Comparison of ENCODE assay signal across 24 cellular contexts in genomic region chr6:39208233-39208720, GRCh38. TPM values are rescaled to one million over a fixed set of nuclear protein-coding genes. Genes with fewer than 3 reads are reported as not detected.
DNase-seq lines count a peak whose midpoint lies in the region; ATAC-seq and TF ChIP-seq lines count a peak whose summit lies in the region.
"Had no signal": no experiment of that assay in that cellular context is flagged by ENCODE, and none has a peak within 500 bp of the region (broad histone marks: within the 10 kb centered on the region; RNA-seq: fewer than 3 reads in every experiment).

No MANE protein-coding gene starts in this region.

- no peaks in the 10 kb centered on the region for H3K4me1 ChIP-seq in tibial artery
- H3K4me1 ChIP-seq: uterus had no signal

- intact Hi-C loops in tibial artery (cut with DNase I; ENCODE audit: low total_unique reads), result no loop called here

- POLR2A ChIA-PET in activated naive CD8-positive, alpha-beta T cell treated with anti-CD3 and anti-CD28 coated beads, Interleukin-2, amount 10 ng/mL, durations not matched to agents 7 days and 5 days (lab: Charles Lee), result interaction anchor here (0.6 to 1.2 kb wide), 2 partner anchors 11 to 16 kb away, joined by 3 to 4 read pairs; no protein-coding TSS in a partner anchor

- no peak overlapping the region for H3K4me3 ChIP-seq in tibial artery
- H3K4me3 ChIP-seq: BLaER1, cardiac muscle cell, uterus had no signal

- peaks cover 26% of the 10 kb centered on the region for H3K4me1 Mint-ChIP-seq in activated naive CD8-positive, alpha-beta T cell treated with anti-CD3 and anti-CD28 coated beads for 36 hours
- peaks cover 34% of the 10 kb centered on the region for H3K4me1 Mint-ChIP-seq in activated naive CD8-positive, alpha-beta T cell treated with anti-CD3 and anti-CD28 coated beads, Interleukin-2, amount 50 U/mL, for 24 hours
- H3K4me1 Mint-ChIP-seq in activated naive CD8-positive, alpha-beta T cell treated with anti-CD3 and anti-CD28 coated beads, Interleukin-2, amount 10 ng/mL, durations not matched to agents 7 days and 5 days, result peaks cover 39% of the 10 kb centered on the region
- peaks cover 60% of the 10 kb centered on the region for H3K4me1 Mint-ChIP-seq in nephron

- H3K27me3 Mint-ChIP-seq in activated naive CD8-positive, alpha-beta T cell treated with anti-CD3 and anti-CD28 coated beads for 36 hours, result no peaks in the 10 kb centered on the region
- no peaks in the 10 kb centered on the region for H3K27me3 Mint-ChIP-seq in activated naive CD8-positive, alpha-beta T cell treated with anti-CD3 and anti-CD28 coated beads, Interleukin-2, amount 50 U/mL, for 24 hours
- H3K27me3 Mint-ChIP-seq in activated naive CD8-positive, alpha-beta T cell treated with anti-CD3 and anti-CD28 coated beads, Interleukin-2, amount 10 ng/mL, durations not matched to agents 7 days and 5 days, result no peaks in the 10 kb centered on the region
- H3K27me3 Mint-ChIP-seq in nephron (ENCODE audit: low read depth), result peaks cover 5% of the 10 kb centered on the region
- H3K27me3 Mint-ChIP-seq: T-cell had no signal

- no peak overlapping the region for H3K27ac ChIP-seq in tibial artery
- H3K27ac ChIP-seq: BLaER1, cardiac muscle cell, uterus had no signal

- H3K27me3 ChIP-seq in tibial artery, result peaks cover 0 to 6% of the 10 kb centered on the region in 2 donors
- H3K27me3 ChIP-seq: BLaER1, uterus had no signal

- ATAC-seq in activated naive CD8-positive, alpha-beta T cell treated with anti-CD3 and anti-CD28 coated beads, Interleukin-2, amount 50 U/mL, for 24 hours, result no peak
- ATAC-seq in activated naive CD8-positive, alpha-beta T cell treated with anti-CD3 and anti-CD28 coated beads, Interleukin-2, amount 10 ng/mL, durations not matched to agents 7 days and 5 days (ENCODE audit: low read depth), result no peak
- ATAC-seq: left cardiac atrium, PC-3, T-cell had no signal

- H3K36me3 Mint-ChIP-seq in activated naive CD8-positive, alpha-beta T cell treated with anti-CD3 and anti-CD28 coated beads for 36 hours, result peaks cover 16% of the 10 kb centered on the region
- H3K36me3 Mint-ChIP-seq in activated naive CD8-positive, alpha-beta T cell treated with anti-CD3 and anti-CD28 coated beads, Interleukin-2, amount 50 U/mL, for 24 hours (ENCODE audit: low read depth), result peaks cover 13% of the 10 kb centered on the region
- H3K36me3 Mint-ChIP-seq in activated naive CD8-positive, alpha-beta T cell treated with anti-CD3 and anti-CD28 coated beads, Interleukin-2, amount 10 ng/mL, durations not matched to agents 7 days and 5 days, result peaks cover 14% of the 10 kb centered on the region
- H3K36me3 Mint-ChIP-seq in nephron (ENCODE audit: low read depth), result no peaks in the 10 kb centered on the region
- H3K36me3 Mint-ChIP-seq: T-cell had no signal

- peak overlapping the region; percentile 34 for H3K27ac Mint-ChIP-seq in activated naive CD8-positive, alpha-beta T cell treated with anti-CD3 and anti-CD28 coated beads for 36 hours
- no peak overlapping the region for H3K27ac Mint-ChIP-seq in activated naive CD8-positive, alpha-beta T cell treated with anti-CD3 and anti-CD28 coated beads, Interleukin-2, amount 50 U/mL, for 24 hours
- peak overlapping the region; percentile 12 for H3K27ac Mint-ChIP-seq in activated naive CD8-positive, alpha-beta T cell treated with anti-CD3 and anti-CD28 coated beads, Interleukin-2, amount 10 ng/mL, durations not matched to agents 7 days and 5 days
- H3K27ac Mint-ChIP-seq in nephron, result peak overlapping the region; percentile 79 to 95 (median 79)
- H3K27ac Mint-ChIP-seq: T-cell had no signal

- H3K36me3 ChIP-seq in tibial artery, result no peaks in the 10 kb centered on the region
- H3K36me3 ChIP-seq: BLaER1, cardiac muscle cell, uterus had no signal

- DNase-seq in activated naive CD8-positive, alpha-beta T cell treated with anti-CD3 and anti-CD28 coated beads for 36 hours, result no peak
- no peak for DNase-seq in activated naive CD8-positive, alpha-beta T cell treated with anti-CD3 and anti-CD28 coated beads, Interleukin-2, amount 50 U/mL, for 24 hours
- DNase-seq in activated naive CD8-positive, alpha-beta T cell treated with anti-CD3 and anti-CD28 coated beads, Interleukin-2, amount 10 ng/mL, durations not matched to agents 7 days and 5 days, result no peak
- DNase-seq in tibial artery, result no peak
- no peak for DNase-seq in HT-29 (ENCODE audit: low spot score)
- DNase-seq in dermis blood vessel endothelial cell, result no peak
- DNase-seq in stimulated activated CD4-positive, alpha-beta T cell treated with anti-CD3 and anti-CD28 coated beads, Interleukin-2, amount 100 ng/mL, for 24 hours, result no peak
- DNase-seq: activated CD4-positive, alpha-beta T cell treated with anti-CD3 and anti-CD28 coated beads for 4 hours; activated effector memory CD4-positive, alpha-beta T cell treated with anti-CD3 and anti-CD28 coated beads, Interleukin-2, amount 50 U/mL, for 16 hours; amniotic stem cell; EL; IMR-90; left cardiac atrium; MM.1S; NCI-H1694; NCI-H2171 treated with DMSO at 0.1 percent for 48 hours; PC-3; SIG-M5; T-cell; uterus had no signal

- no peaks in the 10 kb centered on the region for H3K9me3 ChIP-seq in tibial artery
- H3K9me3 ChIP-seq: BLaER1, uterus had no signal

- H3K4me3 Mint-ChIP-seq in activated naive CD8-positive, alpha-beta T cell treated with anti-CD3 and anti-CD28 coated beads for 36 hours, result no peak overlapping the region
- H3K4me3 Mint-ChIP-seq in activated naive CD8-positive, alpha-beta T cell treated with anti-CD3 and anti-CD28 coated beads, Interleukin-2, amount 50 U/mL, for 24 hours, result no peak overlapping the region
- no peak overlapping the region for H3K4me3 Mint-ChIP-seq in activated naive CD8-positive, alpha-beta T cell treated with anti-CD3 and anti-CD28 coated beads, Interleukin-2, amount 10 ng/mL, durations not matched to agents 7 days and 5 days
- peak overlapping the region in 2 of 3 experiments; percentile 5 for H3K4me3 Mint-ChIP-seq in nephron
- H3K4me3 Mint-ChIP-seq: T-cell had no signal

- TF ChIP-seq CTCF in nephron (IDR thresholded peaks at IDR 0.05; ENCODE audit: unreplicated experiment in 3 of 3) (no peak), tibial artery (IDR thresholded peaks at IDR 0.05) (no peak)

- H3K9me3 Mint-ChIP-seq in activated naive CD8-positive, alpha-beta T cell treated with anti-CD3 and anti-CD28 coated beads for 36 hours, result no peaks in the 10 kb centered on the region
- no peaks in the 10 kb centered on the region for H3K9me3 Mint-ChIP-seq in activated naive CD8-positive, alpha-beta T cell treated with anti-CD3 and anti-CD28 coated beads, Interleukin-2, amount 50 U/mL, for 24 hours
- no peaks in the 10 kb centered on the region for H3K9me3 Mint-ChIP-seq in activated naive CD8-positive, alpha-beta T cell treated with anti-CD3 and anti-CD28 coated beads, Interleukin-2, amount 10 ng/mL, durations not matched to agents 7 days and 5 days
- H3K9me3 Mint-ChIP-seq in nephron, result peaks cover 2% of the 10 kb centered on the region
- H3K9me3 Mint-ChIP-seq: T-cell had no signal

RNA-seq across cellular contexts. Expression of gene KCNK5, which starts 21.0 kb away (rescaled TPM):
- 10 to 100 TPM; 18.6 to 19.6 TPM for total RNA-seq in activated naive CD8-positive, alpha-beta T cell treated with anti-CD3 and anti-CD28 coated beads for 36 hours
- total RNA-seq in activated naive CD8-positive, alpha-beta T cell treated with anti-CD3 and anti-CD28 coated beads, Interleukin-2, amount 10 ng/mL, durations not matched to agents 7 days and 5 days, result 1 to 10 TPM; 7.8 to 8.5 TPM
- 31.8 and 35.3 TPM in 2 replicates for total RNA-seq in HT-29 (2014; rRNA removed; shearing (Covaris generic))
- total RNA-seq in dermis blood vessel endothelial cell, result 0.17 TPM in 1 of 2 replicates, not detected in the other
- total RNA-seq: A673, IMR-90 had no signal

Comparison
In these comparisons a context has a peak if more than half of its experiments do, and no peak if none do; other contexts are left out.
1. H3K4me3 Mint-ChIP-seq: peak in nephron (2 of 3); none in activated naive CD8-positive, alpha-beta T cell treated with anti-CD3 and anti-CD28 coated beads for 36 hours (single experiment), activated naive CD8-positive, alpha-beta T cell treated with anti-CD3 and anti-CD28 coated beads, Interleukin-2, amount 50 U/mL, for 24 hours (single experiment) and activated naive CD8-positive, alpha-beta T cell treated with anti-CD3 and anti-CD28 coated beads, Interleukin-2, amount 10 ng/mL, durations not matched to agents 7 days and 5 days (single experiment).